In the genomic region with DNA sequence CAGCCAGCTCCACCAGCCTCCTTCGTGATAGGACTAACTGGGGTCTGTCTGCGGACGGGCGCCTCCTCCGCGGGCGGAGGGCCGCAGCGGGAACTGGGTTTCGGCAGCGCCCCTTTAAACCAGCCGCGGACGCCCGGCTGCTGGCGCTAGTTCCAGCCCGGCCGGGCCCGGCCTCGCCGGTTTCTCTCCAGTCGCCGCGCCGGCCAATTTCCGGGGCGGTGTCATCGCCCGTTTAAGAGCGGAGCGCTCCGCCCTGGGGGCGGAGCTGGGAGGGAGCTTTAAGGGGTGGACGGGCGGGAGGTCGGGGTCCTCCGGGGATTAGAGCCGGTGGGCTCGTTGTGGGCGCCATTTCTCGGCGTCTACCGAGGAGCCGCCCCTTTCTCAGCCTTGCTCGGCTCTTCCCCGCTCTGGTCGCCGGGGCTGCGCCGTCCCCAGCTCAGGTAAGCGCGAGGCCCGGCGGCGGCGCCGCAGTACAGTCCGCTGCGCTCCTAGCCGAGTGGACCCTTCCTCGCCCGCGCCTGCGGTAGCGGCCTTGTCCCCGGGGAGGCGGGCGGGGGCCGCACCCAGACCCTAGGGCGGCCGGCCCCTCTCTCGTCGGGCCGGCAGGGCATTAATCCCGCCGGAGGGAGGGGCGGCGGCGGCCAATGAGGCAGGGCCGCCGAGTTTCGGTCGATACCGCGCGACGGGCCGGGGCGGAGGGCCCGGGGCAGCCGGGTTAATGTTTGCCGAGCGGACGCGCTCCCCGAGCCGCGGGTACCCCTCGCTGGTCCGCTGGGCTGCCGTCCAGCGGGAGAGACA, we compare ENCODE assay signal across 1 cellular context.
A peak's percentile ranks its signal among the peaks of the same experiment; 100 is the strongest.
TF ChIP-seq lines count a peak whose summit lies in the region.

Gene EPB41L5, plus strand, starts transcription at position 307 of the 798 bp plus-strand sequence. CDS start 6,008 bp downstream, outside the sequence.

TF ChIP-seq in HepG2, 621 proteins besides CTCF, POLR2A, EP300 and RAD21 (continued from another document and continues in another):
- TF ChIP-seq, protein P1, sequence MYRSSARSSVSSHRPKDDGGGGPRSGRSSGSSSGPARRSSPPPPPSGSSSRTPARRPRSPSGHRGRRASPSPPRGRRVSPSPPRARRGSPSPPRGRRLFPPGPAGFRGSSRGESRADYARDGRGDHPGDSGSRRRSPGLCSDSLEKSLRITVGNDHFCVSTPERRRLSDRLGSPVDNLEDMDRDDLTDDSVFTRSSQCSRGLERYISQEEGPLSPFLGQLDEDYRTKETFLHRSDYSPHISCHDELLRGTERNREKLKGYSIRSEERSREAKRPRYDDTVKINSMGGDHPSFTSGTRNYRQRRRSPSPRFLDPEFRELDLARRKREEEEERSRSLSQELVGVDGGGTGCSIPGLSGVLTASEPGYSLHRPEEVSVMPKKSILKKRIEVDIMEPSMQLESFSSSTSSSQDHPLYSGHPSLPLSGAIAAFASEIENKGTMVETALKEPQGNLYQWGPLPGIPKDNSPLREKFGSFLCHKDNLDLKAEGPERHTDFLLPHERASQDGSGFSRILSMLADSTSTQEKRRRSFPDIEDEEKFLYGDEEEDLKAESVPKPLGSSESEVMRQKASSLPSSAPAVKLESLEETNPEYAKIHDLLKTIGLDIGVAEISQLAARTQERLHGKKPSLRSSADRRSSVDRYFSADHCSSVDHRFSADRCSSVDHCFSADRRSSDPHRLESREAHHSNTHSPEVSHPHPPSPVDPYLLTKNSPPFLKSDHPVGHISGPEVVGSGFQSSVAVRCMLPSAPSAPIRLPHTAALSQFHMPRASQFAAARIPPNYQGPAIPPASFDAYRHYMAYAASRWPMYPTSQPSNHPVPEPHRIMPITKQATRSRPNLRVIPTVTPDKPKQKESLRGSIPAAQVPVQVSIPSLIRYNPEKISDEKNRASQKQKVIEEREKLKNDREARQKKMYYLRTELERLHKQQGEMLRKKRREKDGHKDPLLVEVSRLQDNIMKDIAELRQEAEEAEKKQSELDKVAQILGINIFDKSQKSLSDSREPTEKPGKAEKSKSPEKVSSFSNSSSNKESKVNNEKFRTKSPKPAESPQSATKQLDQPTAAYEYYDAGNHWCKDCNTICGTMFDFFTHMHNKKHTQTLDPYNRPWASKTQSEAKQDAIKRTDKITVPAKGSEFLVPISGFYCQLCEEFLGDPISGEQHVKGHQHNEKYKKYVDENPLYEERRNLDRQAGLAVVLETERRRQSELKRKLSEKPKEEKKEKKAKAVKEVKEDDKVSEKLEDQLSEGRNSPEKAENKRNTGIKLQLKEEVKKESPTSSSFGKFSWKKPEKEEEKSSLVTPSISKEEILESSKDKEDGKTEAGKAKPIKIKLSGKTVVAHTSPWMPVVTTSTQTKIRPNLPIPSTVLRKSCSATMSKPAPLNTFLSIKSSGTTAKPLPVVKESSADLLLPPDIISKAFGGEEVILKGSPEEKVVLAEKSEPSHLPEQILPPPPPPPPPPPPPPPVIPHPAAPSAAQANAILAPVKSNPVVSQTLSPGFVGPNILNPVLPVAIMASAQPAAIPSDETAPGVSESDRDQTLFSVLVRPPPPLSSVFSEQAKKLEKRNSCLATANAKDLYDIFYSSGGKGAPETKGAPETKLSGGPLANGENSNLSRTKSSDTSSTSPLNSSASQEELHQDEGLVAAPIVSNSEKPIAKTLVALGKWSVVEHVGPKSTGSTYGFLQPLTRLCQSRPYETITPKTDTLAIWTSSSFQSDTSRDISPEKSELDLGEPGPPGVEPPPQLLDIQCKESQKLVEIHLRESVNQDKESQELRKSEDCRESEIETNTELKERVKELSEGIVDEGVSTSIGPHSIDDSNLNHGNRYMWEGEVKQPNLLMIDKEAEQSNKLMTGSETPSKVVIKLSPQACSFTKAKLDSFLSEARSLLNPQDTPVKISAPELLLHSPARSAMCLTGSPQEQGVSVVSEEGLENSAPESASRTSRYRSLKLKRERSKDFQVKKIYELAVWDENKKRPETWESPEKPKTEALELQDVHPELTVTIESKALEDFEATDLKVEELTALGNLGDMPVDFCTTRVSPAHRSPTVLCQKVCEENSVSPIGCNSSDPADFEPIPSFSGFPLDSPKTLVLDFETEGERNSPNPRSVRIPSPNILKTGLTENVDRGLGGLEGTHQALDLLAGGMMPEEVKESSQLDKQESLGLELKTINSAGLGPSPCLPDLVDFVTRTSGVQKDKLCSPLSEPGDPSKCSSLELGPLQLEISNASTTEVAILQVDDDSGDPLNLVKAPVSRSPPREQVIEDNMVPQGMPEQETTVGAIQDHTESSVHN (CRISPR knock-in tag; IDR thresholded peaks at IDR 0.05): no peak
- TF ChIP-seq NFKB2 (CRISPR knock-in tag; IDR thresholded peaks at IDR 0.05; ENCODE audit: borderline replicate concordance): peak; percentile 87; the same call in 1 of the 2 replicates
- no peak for TF ChIP-seq NCOA5 (CRISPR knock-in tag; IDR thresholded peaks at IDR 0.05)
- TF ChIP-seq ZMYM3 (CRISPR knock-in tag; IDR thresholded peaks at IDR 0.05): peak; percentile 45; the same call in 1 of the 2 replicates
- no peak for TF ChIP-seq CEBPB (IDR thresholded peaks at IDR 0.05; ENCODE audit: borderline replicate concordance, low read depth, low read length)
- peak; percentile 83; the same call in 1 of the 2 replicates for TF ChIP-seq AHR (CRISPR knock-in tag; IDR thresholded peaks at IDR 0.05)
- TF ChIP-seq PHF21A (CRISPR knock-in tag; IDR thresholded peaks at IDR 0.05): peak; percentile 98
- peak; percentile 78; the same call in 1 of the 2 replicates for TF ChIP-seq ARID2 (CRISPR knock-in tag; IDR thresholded peaks at IDR 0.05; ENCODE audit: borderline replicate concordance)
- TF ChIP-seq HOXA7 (CRISPR knock-in tag; IDR thresholded peaks at IDR 0.05): no peak; the same call in 1 of the 2 replicates
- TF ChIP-seq KLF16 (CRISPR knock-in tag; IDR thresholded peaks at IDR 0.05): peak in 1 of 2 experiments; percentile 92; a peak in 2 of 4 replicates
- TF ChIP-seq ZSCAN29 (CRISPR knock-in tag; conservative IDR thresholded peaks at IDR 0.05): peak; percentile 64; the same call in 1 of the 2 replicates
- peak; percentile 21; the same call in 1 of the 2 replicates for TF ChIP-seq STAT5B (CRISPR knock-in tag; IDR thresholded peaks at IDR 0.05)
- TF ChIP-seq ZNF766 (CRISPR knock-in tag; IDR thresholded peaks at IDR 0.05; ENCODE audit: borderline replicate concordance): no peak; the same call in 1 of the 2 replicates
- no peak for TF ChIP-seq ZBTB46 (CRISPR knock-in tag; IDR thresholded peaks at IDR 0.05; ENCODE audit: borderline replicate concordance)
- TF ChIP-seq, protein P2, sequence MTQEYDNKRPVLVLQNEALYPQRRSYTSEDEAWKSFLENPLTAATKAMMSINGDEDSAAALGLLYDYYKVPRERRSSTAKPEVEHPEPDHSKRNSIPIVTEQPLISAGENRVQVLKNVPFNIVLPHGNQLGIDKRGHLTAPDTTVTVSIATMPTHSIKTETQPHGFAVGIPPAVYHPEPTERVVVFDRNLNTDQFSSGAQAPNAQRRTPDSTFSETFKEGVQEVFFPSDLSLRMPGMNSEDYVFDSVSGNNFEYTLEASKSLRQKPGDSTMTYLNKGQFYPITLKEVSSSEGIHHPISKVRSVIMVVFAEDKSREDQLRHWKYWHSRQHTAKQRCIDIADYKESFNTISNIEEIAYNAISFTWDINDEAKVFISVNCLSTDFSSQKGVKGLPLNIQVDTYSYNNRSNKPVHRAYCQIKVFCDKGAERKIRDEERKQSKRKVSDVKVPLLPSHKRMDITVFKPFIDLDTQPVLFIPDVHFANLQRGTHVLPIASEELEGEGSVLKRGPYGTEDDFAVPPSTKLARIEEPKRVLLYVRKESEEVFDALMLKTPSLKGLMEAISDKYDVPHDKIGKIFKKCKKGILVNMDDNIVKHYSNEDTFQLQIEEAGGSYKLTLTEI (CRISPR knock-in tag; conservative IDR thresholded peaks at IDR 0.05): no peak
- peak; percentile 78; the same call in 1 of the 2 replicates for TF ChIP-seq EED (CRISPR knock-in tag; IDR thresholded peaks at IDR 0.05)
- TF ChIP-seq ASH2L (IDR thresholded peaks at IDR 0.05; ENCODE audit: insufficient read length, low read depth, low read length): peak; percentile 99
- TF ChIP-seq ZNF558 (CRISPR knock-in tag; IDR thresholded peaks at IDR 0.05; ENCODE audit: borderline replicate concordance): no peak; the same call in 1 of the 2 replicates
- TF ChIP-seq ZNF225 (CRISPR knock-in tag; IDR thresholded peaks at IDR 0.05): peak; percentile 96
- TF ChIP-seq ZNF296 (CRISPR knock-in tag; conservative IDR thresholded peaks at IDR 0.05): peak; percentile 61; the same call in 1 of the 2 replicates
- peak; percentile 71 for TF ChIP-seq ZNF781 (CRISPR knock-in tag; IDR thresholded peaks at IDR 0.05; ENCODE audit: borderline replicate concordance, not compliant biosample characterization)
- no peak; the same call in 1 of the 2 replicates for TF ChIP-seq HMG20A (CRISPR knock-in tag; IDR thresholded peaks at IDR 0.05; ENCODE audit: borderline replicate concordance)
- TF ChIP-seq ZFX (CRISPR knock-in tag; IDR thresholded peaks at IDR 0.05; ENCODE audit: low read depth): peak; percentile 99
- peak; percentile 97 for TF ChIP-seq SKI (IDR thresholded peaks at IDR 0.05; ENCODE audit: partially characterized antibody)
- no peak for TF ChIP-seq LRRFIP1 (CRISPR knock-in tag; conservative IDR thresholded peaks at IDR 0.05)
- no peak; the same call in 1 of the 2 replicates for TF ChIP-seq SMAD9 (CRISPR knock-in tag; IDR thresholded peaks at IDR 0.05)
- 0 out of 2 replicates have a peak, but pooled peaks have one; percentile 12 for TF ChIP-seq ZNF629 (CRISPR knock-in tag; conservative IDR thresholded peaks at IDR 0.05)
- peak; percentile 16; the same call in 1 of the 2 replicates for TF ChIP-seq ZNF615 (CRISPR knock-in tag; IDR thresholded peaks at IDR 0.05; ENCODE audit: borderline replicate concordance)
- TF ChIP-seq ZNF138 (CRISPR knock-in tag; IDR thresholded peaks at IDR 0.05; ENCODE audit: low read depth): no peak; the same call in 1 of the 2 replicates
- TF ChIP-seq, protein P3, sequence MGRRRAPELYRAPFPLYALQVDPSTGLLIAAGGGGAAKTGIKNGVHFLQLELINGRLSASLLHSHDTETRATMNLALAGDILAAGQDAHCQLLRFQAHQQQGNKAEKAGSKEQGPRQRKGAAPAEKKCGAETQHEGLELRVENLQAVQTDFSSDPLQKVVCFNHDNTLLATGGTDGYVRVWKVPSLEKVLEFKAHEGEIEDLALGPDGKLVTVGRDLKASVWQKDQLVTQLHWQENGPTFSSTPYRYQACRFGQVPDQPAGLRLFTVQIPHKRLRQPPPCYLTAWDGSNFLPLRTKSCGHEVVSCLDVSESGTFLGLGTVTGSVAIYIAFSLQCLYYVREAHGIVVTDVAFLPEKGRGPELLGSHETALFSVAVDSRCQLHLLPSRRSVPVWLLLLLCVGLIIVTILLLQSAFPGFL (CRISPR knock-in tag; IDR thresholded peaks at IDR 0.05): no peak
- TF ChIP-seq, protein P4, sequence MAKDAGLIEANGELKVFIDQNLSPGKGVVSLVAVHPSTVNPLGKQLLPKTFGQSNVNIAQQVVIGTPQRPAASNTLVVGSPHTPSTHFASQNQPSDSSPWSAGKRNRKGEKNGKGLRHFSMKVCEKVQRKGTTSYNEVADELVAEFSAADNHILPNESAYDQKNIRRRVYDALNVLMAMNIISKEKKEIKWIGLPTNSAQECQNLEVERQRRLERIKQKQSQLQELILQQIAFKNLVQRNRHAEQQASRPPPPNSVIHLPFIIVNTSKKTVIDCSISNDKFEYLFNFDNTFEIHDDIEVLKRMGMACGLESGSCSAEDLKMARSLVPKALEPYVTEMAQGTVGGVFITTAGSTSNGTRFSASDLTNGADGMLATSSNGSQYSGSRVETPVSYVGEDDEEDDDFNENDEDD (CRISPR knock-in tag; IDR thresholded peaks at IDR 0.05; ENCODE audit: borderline replicate concordance): peak; percentile 82
- TF ChIP-seq ZBTB33 (CRISPR knock-in tag; IDR thresholded peaks at IDR 0.05): no peak
